In the genomic region with DNA sequence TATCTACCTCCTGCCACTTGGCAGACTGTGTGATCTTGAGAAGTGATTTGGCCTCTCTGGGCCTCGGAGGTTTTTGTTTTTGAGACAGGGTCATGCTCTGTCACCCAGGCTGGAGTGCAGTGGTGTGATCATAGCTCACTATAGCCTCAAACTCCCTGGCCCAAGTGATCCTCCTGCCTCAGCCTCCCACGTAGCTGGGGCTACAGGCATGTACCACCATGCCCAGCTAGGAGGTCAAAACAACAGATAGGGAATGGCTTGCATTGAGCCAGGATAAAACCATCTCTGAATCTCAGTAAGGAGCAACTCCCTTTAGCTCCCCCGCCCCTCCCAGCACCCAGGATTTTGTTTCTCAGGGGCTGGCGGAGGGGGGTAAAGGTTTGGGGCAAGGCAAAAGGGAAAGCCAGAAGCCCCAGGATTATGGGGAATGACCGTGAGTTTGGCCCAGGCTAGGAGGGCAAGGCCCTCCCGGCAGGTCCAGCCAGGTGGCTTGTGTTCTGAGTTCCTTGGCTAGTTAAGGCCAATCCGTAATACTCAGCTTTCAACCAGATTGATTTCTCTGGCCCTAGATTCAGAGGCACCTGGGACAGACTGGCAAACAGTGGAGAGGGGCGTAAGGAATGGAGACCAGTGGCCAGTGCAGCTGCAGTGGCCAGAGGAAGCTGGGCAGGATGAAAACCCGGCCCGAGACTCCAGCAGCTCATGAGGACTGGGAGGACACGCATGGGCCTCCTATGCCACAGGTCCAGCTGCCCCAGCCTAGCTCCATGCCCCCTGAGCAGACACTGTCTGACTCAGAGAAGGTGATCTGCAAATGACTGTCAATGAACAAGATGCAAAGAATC, we compare ENCODE assay signal across 1 cellular context.
TF ChIP-seq lines count a peak whose summit lies in the region.

No MANE protein-coding gene starts in this region.

TF ChIP-seq in SK-N-SH treated with all-trans-retinoic acid at 6 μM for 48 hours, 23 proteins besides CTCF, POLR2A, EP300 and RAD21 (continued from another document):
- TF ChIP-seq, protein P1, sequence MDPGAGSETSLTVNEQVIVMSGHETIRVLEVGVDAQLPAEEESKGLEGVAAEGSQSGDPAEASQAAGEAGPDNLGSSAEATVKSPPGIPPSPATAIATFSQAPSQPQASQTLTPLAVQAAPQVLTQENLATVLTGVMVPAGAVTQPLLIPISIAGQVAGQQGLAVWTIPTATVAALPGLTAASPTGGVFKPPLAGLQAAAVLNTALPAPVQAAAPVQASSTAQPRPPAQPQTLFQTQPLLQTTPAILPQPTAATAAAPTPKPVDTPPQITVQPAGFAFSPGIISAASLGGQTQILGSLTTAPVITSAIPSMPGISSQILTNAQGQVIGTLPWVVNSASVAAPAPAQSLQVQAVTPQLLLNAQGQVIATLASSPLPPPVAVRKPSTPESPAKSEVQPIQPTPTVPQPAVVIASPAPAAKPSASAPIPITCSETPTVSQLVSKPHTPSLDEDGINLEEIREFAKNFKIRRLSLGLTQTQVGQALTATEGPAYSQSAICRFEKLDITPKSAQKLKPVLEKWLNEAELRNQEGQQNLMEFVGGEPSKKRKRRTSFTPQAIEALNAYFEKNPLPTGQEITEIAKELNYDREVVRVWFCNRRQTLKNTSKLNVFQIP (CRISPR knock-in tag; IDR thresholded peaks at IDR 0.05; ENCODE audit: borderline replicate concordance, low read depth): no peak
- no peak for TF ChIP-seq ZNF70 (CRISPR knock-in tag; IDR thresholded peaks at IDR 0.05)
- TF ChIP-seq PPARA (CRISPR knock-in tag; IDR thresholded peaks at IDR 0.05; ENCODE audit: borderline replicate concordance): no peak
- no peak for TF ChIP-seq RARB (CRISPR knock-in tag; IDR thresholded peaks at IDR 0.05)
- no peak for TF ChIP-seq ZNF565 (CRISPR knock-in tag; conservative IDR thresholded peaks at IDR 0.05; ENCODE audit: low read depth)
- no peak for TF ChIP-seq ISL1 (CRISPR knock-in tag; IDR thresholded peaks at IDR 0.05)
